In the genomic region with DNA sequence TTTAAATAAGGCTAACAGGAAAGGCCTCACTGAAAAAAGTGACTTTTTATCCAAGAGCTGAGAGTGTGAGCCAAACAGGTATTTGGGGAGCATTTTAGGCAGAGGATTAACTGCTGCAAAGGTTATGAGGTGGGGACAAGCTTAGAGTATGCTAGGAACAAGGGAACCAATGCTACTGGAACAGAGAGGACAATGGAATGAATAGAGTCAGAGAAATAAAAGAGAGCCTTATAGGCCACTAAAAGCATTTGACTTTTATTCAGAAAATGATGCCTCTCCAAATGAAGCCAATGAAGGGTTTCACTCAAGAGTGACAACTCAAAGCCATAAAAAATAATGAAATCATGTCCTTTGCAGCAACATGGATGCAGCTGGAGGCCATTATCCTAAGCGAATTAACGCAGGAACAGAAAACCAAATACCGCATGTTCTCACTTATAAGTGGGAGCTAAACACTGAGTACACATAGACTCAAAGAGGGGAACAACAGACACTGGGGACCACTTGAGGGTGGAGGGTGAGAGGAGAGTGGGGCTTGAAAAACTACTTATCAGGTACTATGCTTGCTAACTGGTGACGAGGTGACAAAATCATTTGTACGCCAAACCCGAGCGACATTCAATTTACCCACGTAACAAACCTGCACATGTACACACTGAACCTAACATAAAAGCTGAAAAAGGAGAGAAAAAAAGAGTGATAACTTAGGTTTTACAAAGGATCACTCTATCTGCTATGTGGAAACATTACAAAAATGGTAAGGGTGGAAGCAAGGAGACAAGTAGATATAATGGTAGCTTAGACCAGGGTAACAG, we compare ENCODE assay signal across 10 cellular contexts.
DNase-seq lines count a peak whose midpoint lies in the region; ATAC-seq and TF ChIP-seq lines count a peak whose summit lies in the region.
"Had no signal": no experiment of that assay in that cellular context is flagged by ENCODE, and none has a peak within 500 bp of the region (broad histone marks: within the 10 kb centered on the region; RNA-seq: fewer than 3 reads in every experiment).

No MANE protein-coding gene starts in this region.

- H3K9me3 ChIP-seq in BLaER1 (no peaks in the 10 kb centered on the region), HEK293 (ENCODE audit: control insufficient read depth, insufficient read depth, low read depth, low read length) (no peaks in the 10 kb centered on the region), mucosa of rectum (ENCODE audit: control insufficient read depth in 2 of 2, low read length in 2 of 2) (no peaks in the 10 kb centered on the region)

- H3K9ac ChIP-seq in BLaER1 (no peak overlapping the region), mucosa of rectum (ENCODE audit: low read depth in 1 of 2, low read length in 2 of 2) (no peak overlapping the region)

- no peak for ATAC-seq in HG02973 (IDR thresholded peaks at IDR 0.05; ENCODE audit: unreplicated experiment)

- H3K27ac ChIP-seq in BLaER1 (no peak overlapping the region), HEK293 (ENCODE audit: extremely low read depth, low read depth, low read length) (no peak overlapping the region; the same call in 1 of the 2 replicates), VCaP (peak overlapping the region; percentile 29; the same call in 1 of the 2 replicates), mucosa of rectum (ENCODE audit: low read depth in 2 of 2, low read length in 2 of 2) (peak overlapping the region; percentile 2 to 21)
- H3K27ac ChIP-seq: coronary artery had no signal

- DNase-seq in AML-193 (lab: John Stamatoyannopoulos, UW): no peak
- no peak for DNase-seq in GM10248 (ENCODE audit: extremely low spot score)
- no peak for DNase-seq in cerebellar cortex (ENCODE audit: low spot score)
- DNase-seq: kidney glomerular epithelial cell had no signal

- H3K27me3 ChIP-seq in BLaER1: no peaks in the 10 kb centered on the region
- no peaks in the 10 kb centered on the region for H3K27me3 ChIP-seq in mucosa of rectum (ENCODE audit: control insufficient read depth in 2 of 2, insufficient read depth in 2 of 2, low read length in 2 of 2)

- H3K36me3 ChIP-seq in BLaER1 (peaks cover 39% of the 10 kb centered on the region), HEK293 (ENCODE audit: control insufficient read depth in 2 of 2, insufficient read depth in 1 of 2, low read length in 2 of 2) (no peaks in the 10 kb centered on the region), mucosa of rectum (ENCODE audit: control insufficient read depth in 2 of 2, insufficient read depth in 2 of 2, low read length in 2 of 2) (no peaks in the 10 kb centered on the region)

- H3K4me3 ChIP-seq in BLaER1 (no peak overlapping the region), HEK293 (ENCODE audit: low read depth, low read length) (no peak overlapping the region), mucosa of rectum (ENCODE audit: low read length in 2 of 2) (no peak overlapping the region)
- H3K4me3 ChIP-seq: coronary artery had no signal

- no peak for TF ChIP-seq CTCF in HEK293 (tag by site-specific recombination; IDR thresholded peaks at IDR 0.05)
- no peak for TF ChIP-seq CTCF in VCaP (conservative IDR thresholded peaks at IDR 0.05)
- no peak for TF ChIP-seq CTCF in GM10248 (IDR thresholded peaks at IDR 0.05; ENCODE audit: control extremely low read depth, extremely low read depth, low read depth, missing control alignments)

- CTCF ChIA-PET in HEK293 (lab: Yijun Ruan, JAX): interaction anchor here (0.9 to 1.0 kb wide), 2 partner anchors 29 to 36 kb away, joined by 3 to 4 read pairs; no protein-coding TSS in a partner anchor
- CTCF ChIA-PET in GM10248 (lab: Yijun Ruan, JAX): interaction anchor here (1.1 to 6.7 kb wide), 8 partner anchors 12 to 111 kb away, joined by 3 to 30 read pairs (median 4); a partner anchor contains a TSS

- peaks cover 70% of the 10 kb centered on the region for H3K4me1 ChIP-seq in BLaER1
- H3K4me1 ChIP-seq in HEK293 (ENCODE audit: control insufficient read depth, insufficient read depth, low read length): peaks cover 50% of the 10 kb centered on the region
- peaks cover 42 to 54% of the 10 kb centered on the region in 2 donors for H3K4me1 ChIP-seq in mucosa of rectum (ENCODE audit: control insufficient read depth in 2 of 2, insufficient read depth in 2 of 2, low read length in 2 of 2)

- peaks cover 100% of the 10 kb centered on the region for H4K20me1 ChIP-seq in BLaER1

- H3K4me2 ChIP-seq in BLaER1: peak overlapping the region; percentile 7; the same call in 1 of the 2 replicates

- POLR2A ChIA-PET in HEK293 (lab: Yijun Ruan, JAX) (no interaction called here), GM10248 (lab: Yijun Ruan, JAX) (interaction anchor here (1.3 to 1.4 kb wide), 2 partner anchors 11 to 31 kb away, joined by 4 read pairs; a partner anchor contains a TSS)

TF ChIP-seq in HEK293, 187 proteins besides CTCF, POLR2A, EP300 and RAD21 (continues in another document):
- no peak for TF ChIP-seq ZNF843 (tag by site-specific recombination; IDR thresholded peaks at IDR 0.05)
- TF ChIP-seq ZNF670 (tag by site-specific recombination; IDR thresholded peaks at IDR 0.05; ENCODE audit: low read depth): no peak
- TF ChIP-seq ZNF600 (tag by site-specific recombination; IDR thresholded peaks at IDR 0.05): 0 out of 2 replicates have a peak, but pooled peaks have one; percentile 19
- TF ChIP-seq ZIC2 (tag by site-specific recombination; IDR thresholded peaks at IDR 0.05): no peak
- no peak for TF ChIP-seq FEZF1 (tag by site-specific recombination; IDR thresholded peaks at IDR 0.05)
- TF ChIP-seq, protein P1, sequence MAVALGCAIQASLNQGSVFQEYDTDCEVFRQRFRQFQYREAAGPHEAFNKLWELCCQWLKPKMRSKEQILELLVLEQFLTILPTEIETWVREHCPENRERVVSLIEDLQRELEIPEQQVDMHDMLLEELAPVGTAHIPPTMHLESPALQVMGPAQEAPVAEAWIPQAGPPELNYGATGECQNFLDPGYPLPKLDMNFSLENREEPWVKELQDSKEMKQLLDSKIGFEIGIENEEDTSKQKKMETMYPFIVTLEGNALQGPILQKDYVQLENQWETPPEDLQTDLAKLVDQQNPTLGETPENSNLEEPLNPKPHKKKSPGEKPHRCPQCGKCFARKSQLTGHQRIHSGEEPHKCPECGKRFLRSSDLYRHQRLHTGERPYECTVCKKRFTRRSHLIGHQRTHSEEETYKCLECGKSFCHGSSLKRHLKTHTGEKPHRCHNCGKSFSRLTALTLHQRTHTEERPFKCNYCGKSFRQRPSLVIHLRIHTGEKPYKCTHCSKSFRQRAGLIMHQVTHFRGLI (tag by site-specific recombination; IDR thresholded peaks at IDR 0.05): no peak
- TF ChIP-seq ZNF791 (tag by site-specific recombination; IDR thresholded peaks at IDR 0.05): no peak
- no peak for TF ChIP-seq ZFP37 (tag by site-specific recombination; IDR thresholded peaks at IDR 0.05)
- TF ChIP-seq ZNF626 (tag by site-specific recombination; IDR thresholded peaks at IDR 0.05): no peak
- peak; percentile 64; the same call in 1 of the 2 replicates for TF ChIP-seq MYNN (tag by site-specific recombination; IDR thresholded peaks at IDR 0.05; ENCODE audit: borderline replicate concordance)
- no peak for TF ChIP-seq ZNF549 (tag by site-specific recombination; IDR thresholded peaks at IDR 0.05)
- TF ChIP-seq GLI4 (tag by site-specific recombination; IDR thresholded peaks at IDR 0.05): no peak
- TF ChIP-seq ZNF623 (tag by site-specific recombination; IDR thresholded peaks at IDR 0.05): no peak
- TF ChIP-seq ZNF335 (tag by site-specific recombination; conservative IDR thresholded peaks at IDR 0.05): no peak
- TF ChIP-seq, protein P2, sequence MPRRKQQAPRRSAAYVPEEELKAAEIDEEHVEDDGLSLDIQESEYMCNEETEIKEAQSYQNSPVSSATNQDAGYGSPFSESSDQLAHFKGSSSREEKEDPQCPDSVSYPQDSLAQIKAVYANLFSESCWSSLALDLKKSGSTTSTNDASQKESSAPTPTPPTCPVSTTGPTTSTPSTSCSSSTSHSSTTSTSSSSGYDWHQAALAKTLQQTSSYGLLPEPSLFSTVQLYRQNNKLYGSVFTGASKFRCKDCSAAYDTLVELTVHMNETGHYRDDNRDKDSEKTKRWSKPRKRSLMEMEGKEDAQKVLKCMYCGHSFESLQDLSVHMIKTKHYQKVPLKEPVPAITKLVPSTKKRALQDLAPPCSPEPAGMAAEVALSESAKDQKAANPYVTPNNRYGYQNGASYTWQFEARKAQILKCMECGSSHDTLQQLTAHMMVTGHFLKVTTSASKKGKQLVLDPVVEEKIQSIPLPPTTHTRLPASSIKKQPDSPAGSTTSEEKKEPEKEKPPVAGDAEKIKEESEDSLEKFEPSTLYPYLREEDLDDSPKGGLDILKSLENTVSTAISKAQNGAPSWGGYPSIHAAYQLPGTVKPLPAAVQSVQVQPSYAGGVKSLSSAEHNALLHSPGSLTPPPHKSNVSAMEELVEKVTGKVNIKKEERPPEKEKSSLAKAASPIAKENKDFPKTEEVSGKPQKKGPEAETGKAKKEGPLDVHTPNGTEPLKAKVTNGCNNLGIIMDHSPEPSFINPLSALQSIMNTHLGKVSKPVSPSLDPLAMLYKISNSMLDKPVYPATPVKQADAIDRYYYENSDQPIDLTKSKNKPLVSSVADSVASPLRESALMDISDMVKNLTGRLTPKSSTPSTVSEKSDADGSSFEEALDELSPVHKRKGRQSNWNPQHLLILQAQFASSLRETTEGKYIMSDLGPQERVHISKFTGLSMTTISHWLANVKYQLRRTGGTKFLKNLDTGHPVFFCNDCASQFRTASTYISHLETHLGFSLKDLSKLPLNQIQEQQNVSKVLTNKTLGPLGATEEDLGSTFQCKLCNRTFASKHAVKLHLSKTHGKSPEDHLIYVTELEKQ (tag by site-specific recombination; IDR thresholded peaks at IDR 0.05; ENCODE audit: borderline replicate concordance): peak; percentile 20; the same call in 1 of the 2 replicates
- no peak for TF ChIP-seq GLIS2 (tag by site-specific recombination; IDR thresholded peaks at IDR 0.05)
- TF ChIP-seq PRDM1 (tag by site-specific recombination; IDR thresholded peaks at IDR 0.05): peak; percentile 44; the same call in 1 of the 2 replicates
- TF ChIP-seq ZNF768 (tag by site-specific recombination; IDR thresholded peaks at IDR 0.05): no peak
- no peak for TF ChIP-seq ZNF223 (tag by site-specific recombination; IDR thresholded peaks at IDR 0.05)
- no peak for TF ChIP-seq ZNF391 (tag by site-specific recombination; IDR thresholded peaks at IDR 0.05; ENCODE audit: borderline replicate concordance, low read depth)
- TF ChIP-seq GLI2 (tag by site-specific recombination; IDR thresholded peaks at IDR 0.05; ENCODE audit: borderline replicate concordance, low read depth): no peak
- no peak for TF ChIP-seq ZSCAN30 (tag by site-specific recombination; IDR thresholded peaks at IDR 0.05)

Comparison
In these comparisons a context has a peak if more than half of its experiments do, and no peak if none do; other contexts are left out.
1. H3K27ac ChIP-seq: peak in VCaP (single experiment) and mucosa of rectum (2 of 2); none in BLaER1 (single experiment) and HEK293 (single experiment).